Comparison of ENCODE assay signal across 14 cellular contexts in the genomic region with DNA sequence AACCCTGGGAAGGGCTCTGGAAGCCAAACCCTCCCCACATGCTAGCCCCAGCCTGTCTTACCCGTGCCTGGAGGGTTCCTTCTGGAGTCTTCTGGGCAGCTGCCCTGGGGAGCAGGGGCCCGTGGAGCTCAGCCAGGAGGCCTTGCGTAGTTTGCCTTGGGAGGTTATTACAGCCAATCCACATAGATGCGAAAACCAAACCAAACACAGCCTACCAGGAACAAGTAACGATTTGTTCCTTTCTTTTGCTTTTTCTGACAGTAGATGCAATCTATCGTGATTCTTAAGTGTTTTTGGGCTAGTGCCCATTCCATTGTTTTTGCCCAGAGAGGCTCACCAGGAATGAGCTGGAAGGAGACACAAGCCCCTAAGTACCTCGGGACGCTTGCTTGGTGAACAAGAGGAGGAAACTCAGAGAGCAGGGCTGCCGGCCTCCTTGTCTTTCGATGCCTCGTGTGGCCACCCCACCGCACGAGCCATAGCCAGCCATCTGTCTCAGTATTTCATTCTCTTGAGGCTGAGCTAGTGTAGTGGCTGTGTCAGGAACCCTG.
DNase-seq lines count a peak whose midpoint lies in the region; FAIRE-seq and TF ChIP-seq lines count a peak whose summit lies in the region.
"Had no signal": no experiment of that assay in that cellular context is flagged by ENCODE, and none has a peak within 500 bp of the region (broad histone marks: within the 10 kb centered on the region; RNA-seq: fewer than 3 reads in every experiment).

No MANE protein-coding gene starts in this region.

- H3K36me3 Mint-ChIP-seq in neural progenitor cell = peaks cover 1% of the 10 kb centered on the region

- no peak overlapping the region for H3K23ac ChIP-seq in H1 (ENCODE audit: insufficient read length)

- H2AFZ ChIP-seq in H1 (ENCODE audit: low read length) (no peak overlapping the region), neural progenitor cell (replicated peaks) (no peak overlapping the region)

- peaks cover 2% of the 10 kb centered on the region for H3K27me3 Mint-ChIP-seq in neural progenitor cell (ENCODE audit: insufficient read depth, low read depth)
- H3K27me3 Mint-ChIP-seq: naive B cell had no signal

- H2BK15ac ChIP-seq in H1 (ENCODE audit: low read length) = no peak overlapping the region

- FAIRE-seq in H1 (lab: Jason Lieb, UNC) = no peak

- 85% methylated on average over 13 of the region's 13 CpGs; no CpG with 5 or more reads in 1 of the 2 experiments for WGBS in H1 (ENCODE audit: extremely low coverage in 1 of 2, insufficient coverage in 1 of 2, insufficient read length in 1 of 2, insufficient replicate concordance in 2 of 2, low coverage in 1 of 2, low lambda C conversion rate in 2 of 2, missing lambda C conversion rate in 1 of 2), 2 experiments

- POLR2A ChIA-PET in H1 (lab: Charles Lee; ENCODE audit: partially characterized antibody) = interaction anchor here (0.6 kb wide), 1 partner anchor 44 kb away, joined by 4 read pairs; no protein-coding TSS in a partner anchor

- H4K8ac ChIP-seq in H1 (ENCODE audit: extremely low read depth, insufficient read depth, low read length) = no peak overlapping the region; the same call in 1 of the 2 replicates

- H3K23me2 ChIP-seq in H1 (ENCODE audit: low read depth, low read length) = peaks cover 2% of the 10 kb centered on the region; the same call in 1 of the 2 replicates

- H3K27ac ChIP-seq in H1 (ENCODE audit: low read depth, low read length) (no peak overlapping the region), neural progenitor cell (no peak overlapping the region), ascending aorta (no peak overlapping the region)
- H3K27ac ChIP-seq: suprapubic skin had no signal

- H2BK120ac ChIP-seq in H1 (replicated peaks; ENCODE audit: low read depth, low read length) = no peak overlapping the region

- peak; percentile 80 for DNase-seq in G401 (ENCODE audit: low spot score)
- peak; percentile 69 to 91 for DNase-seq in NCI-H524 (lab: John Stamatoyannopoulos, UW)
- DNase-seq in H1 (ENCODE audit: low read depth in 1 of 2, low spot score in 2 of 2) = no peak
- peak; percentile 15 for DNase-seq in neural progenitor cell (ENCODE audit: low spot score)
- DNase-seq in NCI-H510A treated with DMSO at 0.1 percent for 48 hours (lab: John Stamatoyannopoulos, UW) = no peak
- DNase-seq in CD1c-positive myeloid dendritic cell (ENCODE audit: extremely low spot score) = no peak
- no peak for DNase-seq in kidney tubule cell (ENCODE audit: low spot score)
- no peak for DNase-seq in ascending aorta (ENCODE audit: low spot score in 2 of 2)
- DNase-seq: activated T-cell treated with anti-CD3 and anti-CD28 coated beads, Interleukin-2, amount 50 U/mL, for 4 hours; Caco-2; naive B cell; NK-92 treated with Interleukin-12 subunit alpha and Interleukin-12 subunit beta, amount 100 ng/mL, for 24 hours had no signal

- H3K9me3 ChIP-seq in H1 (ENCODE audit: insufficient read depth in 2 of 2, low read depth in 1 of 2, low read length in 1 of 2) (no peaks in the 10 kb centered on the region), neural progenitor cell (ENCODE audit: low read depth) (no peaks in the 10 kb centered on the region), ascending aorta (no peaks in the 10 kb centered on the region)
- H3K9me3 ChIP-seq: Caco-2, suprapubic skin had no signal

- peak in 2 of 3 experiments; percentile 7 to 14; a peak in 2 of 4 replicates for TF ChIP-seq CTCF in H1 (IDR thresholded peaks at IDR 0.05; ENCODE audit: control extremely low read depth in 1 of 3, insufficient read depth in 1 of 3, low read depth in 1 of 3, low read length in 3 of 3)
- no peak for TF ChIP-seq CTCF in neural progenitor cell (IDR thresholded peaks at IDR 0.05)
- TF ChIP-seq CTCF in ascending aorta (IDR thresholded peaks at IDR 0.05) = no peak

- CTCF ChIA-PET in H1 (lab: Charles Lee; ENCODE audit: partially characterized antibody) = interaction anchor here (0.6 to 2.3 kb wide), 10 partner anchors 10 to 459 kb away, joined by 3 to 11 read pairs (median 4); no protein-coding TSS in a partner anchor

- no peaks in the 10 kb centered on the region; the same call in 1 of the 2 replicates for H3K79me1 ChIP-seq in H1 (ENCODE audit: low read depth, low read length)

- no peak for TF ChIP-seq EP300 in H1 (IDR thresholded peaks at IDR 0.05; ENCODE audit: borderline replicate concordance in 1 of 2, low read depth in 2 of 2, low read length in 2 of 2)

- no peaks in the 10 kb centered on the region for H3F3A ChIP-seq in neural progenitor cell (ENCODE audit: low read depth)

- H2AK5ac ChIP-seq in H1 (ENCODE audit: low read depth, low read length) = no peak overlapping the region

- H3K79me2 ChIP-seq in H1 (ENCODE audit: control insufficient read depth in 1 of 2, insufficient read depth in 2 of 2, low read length in 2 of 2) (no peaks in the 10 kb centered on the region), neural progenitor cell (ENCODE audit: low read depth) (no peaks in the 10 kb centered on the region)

- H3K4me2 ChIP-seq in H1 (ENCODE audit: insufficient read depth in 1 of 2, low read depth in 2 of 2, low read length in 2 of 2) (no peak overlapping the region), neural progenitor cell (no peak overlapping the region)

- no peaks in the 10 kb centered on the region for H3K36me3 ChIP-seq in H1 (ENCODE audit: control insufficient read depth in 2 of 4, insufficient read depth in 4 of 4, low read length in 3 of 4)
- H3K36me3 ChIP-seq in neural progenitor cell = no peaks in the 10 kb centered on the region
- no peaks in the 10 kb centered on the region for H3K36me3 ChIP-seq in ascending aorta
- H3K36me3 ChIP-seq: suprapubic skin had no signal

- no peak overlapping the region for H3K9ac ChIP-seq in H1 (replicated peaks in 1 of 4; ENCODE audit: extremely low read depth in 1 of 4, low read depth in 3 of 4, low read length in 3 of 4)
- no peak overlapping the region for H3K9ac ChIP-seq in neural progenitor cell

- no peak for TF ChIP-seq POLR2A in H1 (IDR thresholded peaks at IDR 0.05; ENCODE audit: control extremely low read depth in 1 of 2, low read depth in 2 of 2, low read length in 2 of 2)

- in situ Hi-C loops in G401 (cut with HindIII; ENCODE audit: low sequenced_read_pairs) = no loop called here

- no peak overlapping the region for H3K18ac ChIP-seq in H1 (ENCODE audit: extremely low read depth, low read length)

- H3K4me3 ChIP-seq in H1 (ENCODE audit: extremely low read depth in 1 of 4, insufficient read depth in 2 of 4, low read depth in 3 of 4, low read length in 4 of 4) (no peak overlapping the region), neural progenitor cell (no peak overlapping the region), ascending aorta (no peak overlapping the region)
- H3K4me3 ChIP-seq: skin epidermis, suprapubic skin had no signal

- H4K91ac ChIP-seq in H1 (replicated peaks; ENCODE audit: insufficient read length, low read length) = no peak overlapping the region

- H3K27me3 ChIP-seq in H1 (replicated peaks in 1 of 4; ENCODE audit: control insufficient read depth in 3 of 4, extremely low read depth in 1 of 4, insufficient read depth in 3 of 4, low read length in 3 of 4) (no peaks in the 10 kb centered on the region), neural progenitor cell (no peaks in the 10 kb centered on the region), ascending aorta (no peaks in the 10 kb centered on the region)
- H3K27me3 ChIP-seq: suprapubic skin had no signal

- intact Hi-C loops in ascending aorta (cut with DNase I) = no loop called here

- H2BK12ac ChIP-seq in H1 (ENCODE audit: low read depth, low read length) = no peak overlapping the region

- H4K20me1 ChIP-seq in H1 (replicated peaks in 1 of 2; ENCODE audit: control insufficient read depth in 1 of 2, insufficient read depth in 2 of 2, low read length in 2 of 2) (no peaks in the 10 kb centered on the region), neural progenitor cell (ENCODE audit: low read depth) (no peaks in the 10 kb centered on the region)

- no peak; a peak in 1 of 4 replicates for TF ChIP-seq RAD21 in H1 (IDR thresholded peaks at IDR 0.05 in 1 of 2, conservative IDR thresholded peaks at IDR 0.05 in 1 of 2; ENCODE audit: low read depth in 2 of 2, low read length in 2 of 2)

- no peak overlapping the region for H3K4ac ChIP-seq in H1 (replicated peaks; ENCODE audit: insufficient read length, low read depth, low read length)

- H3K27ac Mint-ChIP-seq in neural progenitor cell = no peak overlapping the region

- H3K9me3 Mint-ChIP-seq in neural progenitor cell = no peaks in the 10 kb centered on the region
- H3K9me3 Mint-ChIP-seq: activated T-cell treated with anti-CD3 and anti-CD28 coated beads, Interleukin-2, amount 50 U/mL, for 4 hours had no signal

- H2BK5ac ChIP-seq in H1 (ENCODE audit: low read depth, low read length) = no peak overlapping the region; the same call in 1 of the 2 replicates

- H3K14ac ChIP-seq in H1 (ENCODE audit: insufficient read length) = no peak overlapping the region

- H3K4me1 ChIP-seq in H1 (replicated peaks in 1 of 4; ENCODE audit: control insufficient read depth in 3 of 4, insufficient read depth in 4 of 4, low read length in 3 of 4) = no peaks in the 10 kb centered on the region; a peak in 1 of 7 replicates
- H3K4me1 ChIP-seq in neural progenitor cell = no peaks in the 10 kb centered on the region
- H3K4me1 ChIP-seq in ascending aorta = no peaks in the 10 kb centered on the region
- H3K4me1 ChIP-seq: Caco-2 had no signal

- no peak overlapping the region for H2BK20ac ChIP-seq in H1 (ENCODE audit: low read length)

- no peak overlapping the region for H3K56ac ChIP-seq in H1 (replicated peaks; ENCODE audit: insufficient read length, low read depth, low read length)

- H3K4me3 Mint-ChIP-seq in neural progenitor cell = no peak overlapping the region
- H3K4me3 Mint-ChIP-seq: activated T-cell treated with anti-CD3 and anti-CD28 coated beads, Interleukin-2, amount 50 U/mL, for 4 hours; naive B cell had no signal

- no peak overlapping the region for H4K5ac ChIP-seq in H1 (ENCODE audit: insufficient read length, low read depth, low read length)

- H3K4me1 Mint-ChIP-seq in neural progenitor cell = peaks cover 2% of the 10 kb centered on the region
- H3K4me1 Mint-ChIP-seq: naive B cell had no signal

TF ChIP-seq in H1, 55 proteins besides CTCF, POLR2A, EP300 and RAD21 (continues in another document):
- TF ChIP-seq CBX5 (IDR thresholded peaks at IDR 0.05; ENCODE audit: low read depth, low read length) = no peak
- TF ChIP-seq YY1 (IDR thresholded peaks at IDR 0.05; ENCODE audit: low read depth, low read length) = no peak
- TF ChIP-seq TEAD4 (IDR thresholded peaks at IDR 0.05; ENCODE audit: low read depth, low read length) = no peak
- TF ChIP-seq RBBP5 (IDR thresholded peaks at IDR 0.05; ENCODE audit: borderline replicate concordance, low read depth, low read length) = no peak
- no peak for TF ChIP-seq GABPA (IDR thresholded peaks at IDR 0.05; ENCODE audit: borderline replicate concordance, insufficient read depth, low read length)
- TF ChIP-seq, protein P1, sequence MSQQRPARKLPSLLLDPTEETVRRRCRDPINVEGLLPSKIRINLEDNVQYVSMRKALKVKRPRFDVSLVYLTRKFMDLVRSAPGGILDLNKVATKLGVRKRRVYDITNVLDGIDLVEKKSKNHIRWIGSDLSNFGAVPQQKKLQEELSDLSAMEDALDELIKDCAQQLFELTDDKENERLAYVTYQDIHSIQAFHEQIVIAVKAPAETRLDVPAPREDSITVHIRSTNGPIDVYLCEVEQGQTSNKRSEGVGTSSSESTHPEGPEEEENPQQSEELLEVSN (IDR thresholded peaks at IDR 0.05) = no peak

Comparison
In these comparisons a context has a peak if more than half of its experiments do, and no peak if none do; other contexts are left out.
1. DNase-seq: peak in G401 (single experiment), NCI-H524 (2 of 2) and neural progenitor cell (single experiment); none in H1 (0 of 2), NCI-H510A treated with DMSO at 0.1 percent for 48 hours (single experiment), CD1c-positive myeloid dendritic cell (single experiment), kidney tubule cell (single experiment) and ascending aorta (0 of 2).
2. CTCF ChIP-seq: peak in H1 (2 of 3); none in neural progenitor cell (single experiment) and ascending aorta (0 of 3).